In the genomic region with DNA sequence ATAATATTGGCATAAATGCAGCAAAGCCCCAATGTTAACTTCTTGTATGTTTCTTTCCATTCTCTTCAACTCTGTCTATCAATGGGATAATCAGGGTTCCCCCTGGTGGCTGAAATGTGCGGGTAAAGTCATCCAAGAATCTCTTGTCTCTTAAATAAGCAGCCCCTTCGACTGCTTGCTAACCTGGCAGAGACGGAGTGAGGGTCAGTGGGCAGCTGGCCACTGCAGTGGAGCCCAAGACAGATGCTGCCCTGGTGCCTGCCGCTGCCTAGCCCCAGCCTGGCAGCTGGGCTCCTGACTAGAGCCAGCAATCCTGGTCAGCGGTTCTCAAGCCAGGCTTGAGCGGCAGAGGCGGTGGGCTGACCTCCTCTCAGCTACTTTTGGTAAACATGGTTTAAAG, we compare ENCODE assay signal across 9 cellular contexts.
A peak's percentile ranks its signal among the peaks of the same experiment; 100 is the strongest.
DNase-seq lines count a peak whose midpoint lies in the region; ATAC-seq and TF ChIP-seq lines count a peak whose summit lies in the region.
"Had no signal": no experiment of that assay in that cellular context is flagged by ENCODE, and none has a peak within 500 bp of the region (broad histone marks: within the 10 kb centered on the region; RNA-seq: fewer than 3 reads in every experiment).

No MANE protein-coding gene starts in this region.

- H3K9me3 Mint-ChIP-seq in brain = peaks cover 0 to 8% (median 3%) of the 10 kb centered on the region in 5 experiments
- H3K9me3 Mint-ChIP-seq: effector memory CD8-positive, alpha-beta T cell had no signal

- TF ChIP-seq CTCF in brain (conservative IDR thresholded peaks at IDR 0.05) = peak; percentile 70 to 82

- H3K4me1 Mint-ChIP-seq in brain = peaks cover 6% of the 10 kb centered on the region

- H3K36me3 Mint-ChIP-seq in brain = no peaks in the 10 kb centered on the region

- H3K27ac Mint-ChIP-seq in brain = no peak overlapping the region
- H3K27ac Mint-ChIP-seq: effector memory CD8-positive, alpha-beta T cell had no signal

- peak; percentile 33 to 34 for DNase-seq in activated CD4-positive, alpha-beta T cell treated with anti-CD3 and anti-CD28 coated beads for 24 hours (ENCODE audit: low read depth in 2 of 2)
- DNase-seq in activated CD4-positive, alpha-beta T cell treated with anti-CD3 and anti-CD28 coated beads for 1 hour = no peak
- peak; percentile 48 for DNase-seq in KG1 (lab: John Stamatoyannopoulos, UW)
- peak; percentile 45 for DNase-seq in SHP77 treated with DMSO at 0.1 percent for 48 hours (lab: John Stamatoyannopoulos, UW)
- peak; percentile 70 for DNase-seq in iPS-NIHi7 (ENCODE audit: extremely low spot score)
- peak; percentile 8 to 53 (median 15) for DNase-seq in stimulated activated CD4-positive, alpha-beta T cell treated with anti-CD3 and anti-CD28 coated beads, Interleukin-12 subunit alpha, Interleukin-12 subunit beta, amount 100 ng/mL, for 48 hours (ENCODE audit: low read depth in 2 of 3, low spot score in 1 of 3)

- H3K4me3 Mint-ChIP-seq in brain = no peak overlapping the region
- H3K4me3 Mint-ChIP-seq: effector memory CD8-positive, alpha-beta T cell had no signal

- no peaks in the 10 kb centered on the region for H3K27me3 Mint-ChIP-seq in brain
- H3K27me3 Mint-ChIP-seq: effector memory CD8-positive, alpha-beta T cell had no signal

- ATAC-seq in HG02852 (IDR thresholded peaks at IDR 0.05; ENCODE audit: unreplicated experiment) = no peak
- ATAC-seq: effector memory CD8-positive, alpha-beta T cell had no signal
